1 cellular context compared by ENCODE assay signal in genomic region chr2:216827073-216827725, GRCh38.
TF ChIP-seq lines count a peak whose summit lies in the region.

No MANE protein-coding gene starts in this region.

TF ChIP-seq in IMR-90, 13 proteins besides CTCF, POLR2A, EP300 and RAD21:
- TF ChIP-seq RCOR1 (IDR thresholded peaks at IDR 0.05; ENCODE audit: insufficient replicate concordance, low read length) (no peak), NFE2L2 (IDR thresholded peaks at IDR 0.05; ENCODE audit: low read depth, low read length) (peak; percentile 53; the same call in 1 of the 2 replicates)
